Comparison of ENCODE assay signal across 21 cellular contexts in genomic region chr2:196220671-196221070, GRCh38. TPM values are rescaled to one million over a fixed set of nuclear protein-coding genes. Genes with fewer than 3 reads are reported as not detected.
A peak's percentile ranks its signal among the peaks of the same experiment; 100 is the strongest.
DNase-seq lines count a peak whose midpoint lies in the region; ATAC-seq and TF ChIP-seq lines count a peak whose summit lies in the region.
"Had no signal": no experiment of that assay in that cellular context is flagged by ENCODE, and none has a peak within 500 bp of the region (broad histone marks: within the 10 kb centered on the region; RNA-seq: fewer than 3 reads in every experiment).

No MANE protein-coding gene starts in this region.

- DNase-seq in activated naive CD4-positive, alpha-beta T cell treated with anti-CD3 and anti-CD28 coated beads, Interleukin-2, amount 50 U/mL, for 72 hours (ENCODE audit: low spot score in 2 of 2) = no peak
- DNase-seq in activated naive CD4-positive, alpha-beta T cell treated with Interleukin-2 at 50 U/mL for 16 hours = no peak
- no peak for DNase-seq in central memory CD8-positive, alpha-beta T cell (ENCODE audit: low spot score in 2 of 2)
- DNase-seq in upper lobe of right lung = no peak
- DNase-seq in NCI-H128 (lab: John Stamatoyannopoulos, UW; ENCODE audit: unreplicated experiment) = no peak
- no peak for DNase-seq in stimulated activated CD4-positive, alpha-beta T cell treated with anti-CD3 and anti-CD28 coated beads, Interleukin-2, amount 100 ng/mL, for 24 hours
- no peak for DNase-seq in Peyer's patch
- DNase-seq: activated CD4-positive, alpha-beta T cell treated with anti-CD3 and anti-CD28 coated beads for 1 hour; activated CD8-positive, alpha-beta memory T cell treated with anti-CD3 and anti-CD28 coated beads, Interleukin-2, amount 50 U/mL, for 48 hours; activated naive CD4-positive, alpha-beta T cell; DMS153; foreskin melanocyte; H9; hypothalamus; NCI-H2081 treated with DMSO at 0.1 percent for 48 hours; NCI-H526 treated with DMSO at 0.1 percent for 48 hours; psoas muscle; Right ventricle myocardium superior had no signal

- H4K20me1 ChIP-seq in OCI-LY1 (ENCODE audit: insufficient read depth, low read length) = no peaks in the 10 kb centered on the region

- no peak overlapping the region for H3K4me3 ChIP-seq in OCI-LY1 (ENCODE audit: low read depth, low read length, poor library complexity, severe bottlenecking)
- no peak overlapping the region for H3K4me3 ChIP-seq in upper lobe of right lung
- no peak overlapping the region for H3K4me3 ChIP-seq in Peyer's patch
- H3K4me3 ChIP-seq: psoas muscle had no signal

- intact Hi-C loops in upper lobe of right lung (cut with DNase I) = no loop called here

- peak overlapping the region; percentile 1 to 71 for H3K27ac Mint-ChIP-seq in activated naive CD4-positive, alpha-beta T cell treated with anti-CD3 and anti-CD28 coated beads, Interleukin-2, amount 50 U/mL, for 72 hours
- peak overlapping the region; percentile 5 for H3K27ac Mint-ChIP-seq in central memory CD8-positive, alpha-beta T cell (ENCODE audit: low read depth)
- H3K27ac Mint-ChIP-seq: H9, IgD-negative memory B cell had no signal

- H3K27ac ChIP-seq in OCI-LY1 (ENCODE audit: low read depth, low read length, poor library complexity, severe bottlenecking) (no peak overlapping the region), upper lobe of right lung (no peak overlapping the region), Peyer's patch (no peak overlapping the region)
- H3K27ac ChIP-seq: psoas muscle had no signal

- H3K27me3 ChIP-seq in OCI-LY1 (ENCODE audit: insufficient read depth, low read length) (no peaks in the 10 kb centered on the region), upper lobe of right lung (no peaks in the 10 kb centered on the region), Peyer's patch (no peaks in the 10 kb centered on the region)

- H3K4me1 Mint-ChIP-seq in central memory CD8-positive, alpha-beta T cell = peaks cover 33% of the 10 kb centered on the region

- H3K9me2 ChIP-seq in OCI-LY1 (ENCODE audit: low read depth, low read length) = no peaks in the 10 kb centered on the region

- H3K36me3 ChIP-seq in OCI-LY1 (ENCODE audit: insufficient read depth, low read length) (peaks cover 5% of the 10 kb centered on the region), upper lobe of right lung (no peaks in the 10 kb centered on the region), Peyer's patch (no peaks in the 10 kb centered on the region)

- peaks cover 5 to 16% of the 10 kb centered on the region in 2 donors for H3K36me3 Mint-ChIP-seq in activated naive CD4-positive, alpha-beta T cell treated with anti-CD3 and anti-CD28 coated beads, Interleukin-2, amount 50 U/mL, for 72 hours
- H3K36me3 Mint-ChIP-seq in central memory CD8-positive, alpha-beta T cell (ENCODE audit: insufficient read depth) = no peaks in the 10 kb centered on the region

- TF ChIP-seq CTCF in OCI-LY1 (IDR thresholded peaks at IDR 0.05; ENCODE audit: low read length) = peak; percentile 15; the same call in 1 of the 2 replicates
- TF ChIP-seq CTCF in upper lobe of right lung (IDR thresholded peaks at IDR 0.05) = no peak
- peak in 1 of 6 experiments; percentile 7 for TF ChIP-seq CTCF in Peyer's patch (IDR thresholded peaks at IDR 0.05)

- no peak overlapping the region for H3K9ac ChIP-seq in OCI-LY1 (ENCODE audit: low read length)

- H3K9me3 ChIP-seq in OCI-LY1 (ENCODE audit: low read length) (peaks cover 4% of the 10 kb centered on the region), upper lobe of right lung (no peaks in the 10 kb centered on the region), Peyer's patch (no peaks in the 10 kb centered on the region)
- H3K9me3 ChIP-seq: psoas muscle had no signal

- TF ChIP-seq POLR2A in Peyer's patch (IDR thresholded peaks at IDR 0.05) = no peak

- H3K27me3 Mint-ChIP-seq in central memory CD8-positive, alpha-beta T cell = no peaks in the 10 kb centered on the region
- H3K27me3 Mint-ChIP-seq: IgD-negative memory B cell had no signal

- H3F3A ChIP-seq in OCI-LY1 (ENCODE audit: insufficient read depth, low read length) = no peaks in the 10 kb centered on the region

- H3K4me3 Mint-ChIP-seq in central memory CD8-positive, alpha-beta T cell = no peak overlapping the region
- H3K4me3 Mint-ChIP-seq: H9, IgD-negative memory B cell had no signal

- H3K4me2 ChIP-seq in OCI-LY1 (ENCODE audit: low read length) = no peak overlapping the region

- H3K79me2 ChIP-seq in OCI-LY1 (ENCODE audit: insufficient read depth, low read length) = no peaks in the 10 kb centered on the region

- peak; percentile 55 to 72 for ATAC-seq in activated naive CD4-positive, alpha-beta T cell treated with anti-CD3 and anti-CD28 coated beads, Interleukin-2, amount 50 U/mL, for 72 hours
- ATAC-seq in central memory CD8-positive, alpha-beta T cell (replicated peaks; ENCODE audit: extremely low read depth, poor library complexity, severe bottlenecking) = peak; percentile 68
- ATAC-seq in upper lobe of right lung = peak; percentile 77
- ATAC-seq: esophagus mucosa, psoas muscle had no signal

- H2AFZ ChIP-seq in OCI-LY1 (ENCODE audit: low read length) = no peak overlapping the region

- H3K4me1 ChIP-seq in OCI-LY1 (ENCODE audit: insufficient read depth, low read length, severe bottlenecking) (peaks cover 64% of the 10 kb centered on the region), upper lobe of right lung (no peaks in the 10 kb centered on the region), Peyer's patch (peaks cover 0 to 5% (median 2%) of the 10 kb centered on the region in 4 donors)
- H3K4me1 ChIP-seq: psoas muscle had no signal

- H3K9me3 Mint-ChIP-seq in activated naive CD4-positive, alpha-beta T cell treated with anti-CD3 and anti-CD28 coated beads, Interleukin-2, amount 50 U/mL, for 72 hours = peaks cover 3 to 12% of the 10 kb centered on the region in 2 donors
- no peaks in the 10 kb centered on the region for H3K9me3 Mint-ChIP-seq in central memory CD8-positive, alpha-beta T cell
- H3K9me3 Mint-ChIP-seq: H9, IgD-negative memory B cell had no signal

RNA-seq across cellular contexts. Expression of gene STK17B, which starts 49.3 kb away (rescaled TPM):
- total RNA-seq in activated naive CD4-positive, alpha-beta T cell treated with anti-CD3 and anti-CD28 coated beads, Interleukin-2, amount 50 U/mL, for 72 hours = 100 to 1,000 TPM; 164 to 240 TPM
- total RNA-seq in upper lobe of right lung (66.9 TPM), Peyer's patch (100 to 1,000 TPM in 1 of 4 donors, 10 to 100 TPM in 3; 47.3 to 123 (median 56.3) TPM)
